1 cellular context compared by ENCODE assay signal in the genomic region with DNA sequence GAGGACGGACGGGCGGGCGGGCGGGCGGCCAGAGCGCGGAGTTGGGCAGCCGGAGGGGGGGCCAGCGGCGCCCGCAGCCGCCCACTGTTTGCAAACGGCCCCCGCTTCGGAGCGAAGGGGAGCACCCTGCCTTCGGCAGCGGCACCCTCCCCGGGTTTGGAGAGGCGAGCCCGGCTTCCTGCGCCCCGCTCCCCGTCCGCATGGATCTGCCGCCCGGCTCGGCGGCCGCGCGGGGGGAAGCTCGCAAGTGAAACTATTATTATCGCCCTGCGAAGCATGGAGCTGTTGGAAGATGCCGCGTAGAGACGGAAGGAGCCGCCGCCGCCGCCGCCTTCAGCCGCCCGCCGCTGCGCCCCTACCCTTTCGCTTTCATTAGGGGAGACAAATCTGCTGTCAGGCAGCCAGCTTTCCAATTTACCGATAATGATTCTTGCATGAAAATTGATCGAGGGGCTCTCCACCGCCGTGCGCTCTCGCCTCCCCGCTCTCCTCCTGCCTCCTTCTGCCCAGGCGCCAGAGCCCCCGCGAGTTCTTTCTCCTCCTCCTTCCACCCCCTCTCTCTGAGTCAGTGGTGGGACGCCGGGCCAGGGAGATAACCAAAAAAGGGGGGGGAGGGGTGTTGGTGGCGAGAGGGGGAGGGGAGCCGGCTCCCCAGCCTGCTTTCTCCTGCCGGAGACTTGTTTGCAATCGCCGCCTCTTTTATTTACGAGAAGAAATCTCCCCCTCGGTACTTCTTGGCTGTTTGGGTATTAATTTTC.
A peak's percentile ranks its signal among the peaks of the same experiment; 100 is the strongest.
TF ChIP-seq lines count a peak whose summit lies in the region.

No MANE protein-coding gene starts in this region.

TF ChIP-seq in IMR-90, 13 proteins besides CTCF, POLR2A, EP300 and RAD21:
- TF ChIP-seq, protein P1, sequence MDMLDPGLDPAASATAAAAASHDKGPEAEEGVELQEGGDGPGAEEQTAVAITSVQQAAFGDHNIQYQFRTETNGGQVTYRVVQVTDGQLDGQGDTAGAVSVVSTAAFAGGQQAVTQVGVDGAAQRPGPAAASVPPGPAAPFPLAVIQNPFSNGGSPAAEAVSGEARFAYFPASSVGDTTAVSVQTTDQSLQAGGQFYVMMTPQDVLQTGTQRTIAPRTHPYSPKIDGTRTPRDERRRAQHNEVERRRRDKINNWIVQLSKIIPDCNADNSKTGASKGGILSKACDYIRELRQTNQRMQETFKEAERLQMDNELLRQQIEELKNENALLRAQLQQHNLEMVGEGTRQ (IDR thresholded peaks at IDR 0.05; ENCODE audit: low read depth, low read length): no peak
- peak; percentile 43; the same call in 1 of the 2 replicates for TF ChIP-seq MXI1 (IDR thresholded peaks at IDR 0.05; ENCODE audit: borderline replicate concordance, low read depth, low read length)
- peak; percentile 69 for TF ChIP-seq MAZ (IDR thresholded peaks at IDR 0.05; ENCODE audit: borderline replicate concordance, low read depth, low read length)
- TF ChIP-seq, protein P2, sequence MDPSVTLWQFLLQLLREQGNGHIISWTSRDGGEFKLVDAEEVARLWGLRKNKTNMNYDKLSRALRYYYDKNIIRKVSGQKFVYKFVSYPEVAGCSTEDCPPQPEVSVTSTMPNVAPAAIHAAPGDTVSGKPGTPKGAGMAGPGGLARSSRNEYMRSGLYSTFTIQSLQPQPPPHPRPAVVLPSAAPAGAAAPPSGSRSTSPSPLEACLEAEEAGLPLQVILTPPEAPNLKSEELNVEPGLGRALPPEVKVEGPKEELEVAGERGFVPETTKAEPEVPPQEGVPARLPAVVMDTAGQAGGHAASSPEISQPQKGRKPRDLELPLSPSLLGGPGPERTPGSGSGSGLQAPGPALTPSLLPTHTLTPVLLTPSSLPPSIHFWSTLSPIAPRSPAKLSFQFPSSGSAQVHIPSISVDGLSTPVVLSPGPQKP (IDR thresholded peaks at IDR 0.05; ENCODE audit: borderline replicate concordance, low read depth, low read length): no peak
